In the genomic region with DNA sequence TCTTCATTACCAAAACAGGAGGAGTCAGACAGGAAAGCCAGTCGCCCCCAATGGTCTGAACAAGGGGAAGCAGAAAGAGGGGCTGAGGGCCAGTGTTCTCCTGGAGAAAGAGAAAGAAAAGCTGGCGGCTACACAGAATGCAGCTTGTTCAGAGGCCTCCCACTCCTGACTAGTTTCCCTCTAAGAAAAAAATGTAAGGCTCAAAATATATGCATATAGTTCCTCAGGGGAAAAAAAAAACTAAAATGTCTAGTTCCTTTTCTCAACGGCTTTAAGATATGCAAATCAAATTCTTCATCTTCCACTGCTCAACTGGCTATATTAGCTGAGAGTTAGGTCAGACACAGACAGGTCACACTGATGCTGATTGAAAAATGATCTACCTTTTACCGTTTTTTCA, we compare ENCODE assay signal across 11 cellular contexts. TPM values are rescaled to one million over a fixed set of nuclear protein-coding genes. Genes with fewer than 3 reads are reported as not detected.
DNase-seq lines count a peak whose midpoint lies in the region; ATAC-seq and TF ChIP-seq lines count a peak whose summit lies in the region.
"Had no signal": no experiment of that assay in that cellular context is flagged by ENCODE, and none has a peak within 500 bp of the region (broad histone marks: within the 10 kb centered on the region; RNA-seq: fewer than 3 reads in every experiment).

No MANE protein-coding gene starts in this region.

- intact Hi-C loops in activated B cell treated with CpG ODN at 0.5 μM for 24 hours (cut with micrococcal nuclease) = loop anchor here (2.0 kb wide), 1 partner anchor 18 kb away; the partner anchor contains the start of gene MBOAT2
- intact Hi-C loops in Calu3 (cut with micrococcal nuclease; ENCODE audit: unreplicated experiment) = no loop called here

- H3K4me1 Mint-ChIP-seq in HFFc6 (ENCODE audit: low read depth) (peaks cover 81% of the 10 kb centered on the region), activated B cell treated with CpG ODN at 0.5 μM for 24 hours (peaks cover 19% of the 10 kb centered on the region), naive B cell (peaks cover 6 to 26% (median 13%) of the 10 kb centered on the region in 3 donors), Calu3 (ENCODE audit: low read depth, unreplicated experiment) (peaks cover 9% of the 10 kb centered on the region)
- H3K4me1 Mint-ChIP-seq in activated CD8-positive, alpha-beta T cell treated with anti-CD3 and anti-CD28 coated beads, Interleukin-2, amount 10 ng/mL, durations not matched to agents 7 days and 5 days (ENCODE audit: low read depth) = peaks cover 3% of the 10 kb centered on the region

- CTCF ChIA-PET in activated B cell treated with CpG ODN at 0.5 μM for 24 hours (lab: Charles Lee) = no interaction called here
- CTCF ChIA-PET in activated CD8-positive, alpha-beta T cell treated with anti-CD3 and anti-CD28 coated beads, Interleukin-2, amount 10 ng/mL, durations not matched to agents 7 days and 5 days (lab: Charles Lee) = no interaction called here
- CTCF ChIA-PET in Calu3 (lab: Charles Lee) = interaction anchor here (1.3 kb wide), 1 partner anchor 9 kb away, joined by 6 read pairs; no protein-coding TSS in a partner anchor

- no peaks in the 10 kb centered on the region for H3K27me3 ChIP-seq in DND-41 (ENCODE audit: insufficient read depth, low read length, poor library complexity)

- H3K79me2 ChIP-seq in DND-41 (ENCODE audit: insufficient read depth, low read length) = peaks cover 82% of the 10 kb centered on the region

- ATAC-seq in DND-41 (ENCODE audit: insufficient read depth, low read depth) (peak; percentile 47; the same call in 1 of the 3 replicates), activated B cell treated with CpG ODN at 0.5 μM for 24 hours (ENCODE audit: low read depth) (peak; percentile 34), naive B cell (ENCODE audit: low read depth in 2 of 2) (peak; percentile 46 to 56)
- no peak for ATAC-seq in activated CD8-positive, alpha-beta T cell treated with anti-CD3 and anti-CD28 coated beads, Interleukin-2, amount 10 ng/mL, durations not matched to agents 7 days and 5 days

- H3K4me3 ChIP-seq in DND-41 (ENCODE audit: low read depth in 1 of 2, low read length in 2 of 2) = no peak overlapping the region

- DNase-seq in DND-41 (no peak), HFFc6 (no peak), activated B cell treated with CpG ODN at 0.5 μM for 24 hours (no peak), naive B cell (peak; percentile 14), NCI-H446 treated with DMSO at 0.1 percent for 48 hours (lab: John Stamatoyannopoulos, UW) (no peak), Calu3 (no peak)
- no peak for DNase-seq in activated CD8-positive, alpha-beta T cell treated with anti-CD3 and anti-CD28 coated beads, Interleukin-2, amount 10 ng/mL, durations not matched to agents 7 days and 5 days
- no peak for DNase-seq in stimulated activated naive CD4-positive, alpha-beta T cell (lab: John Stamatoyannopoulos, UW)
- DNase-seq: effector memory CD4-positive, alpha-beta T cell; NCI-H2171 had no signal

- H3K27ac Mint-ChIP-seq in HFFc6 (peak overlapping the region; percentile 85; the same call in 1 of the 2 replicates), activated B cell treated with CpG ODN at 0.5 μM for 24 hours (no peak overlapping the region), naive B cell (no peak overlapping the region), Calu3 (ENCODE audit: unreplicated experiment) (no peak overlapping the region)
- H3K27ac Mint-ChIP-seq in activated CD8-positive, alpha-beta T cell treated with anti-CD3 and anti-CD28 coated beads, Interleukin-2, amount 10 ng/mL, durations not matched to agents 7 days and 5 days = no peak overlapping the region

- H3K36me3 Mint-ChIP-seq in HFFc6 (ENCODE audit: low read depth) = no peaks in the 10 kb centered on the region
- H3K36me3 Mint-ChIP-seq in activated B cell treated with CpG ODN at 0.5 μM for 24 hours (ENCODE audit: low read depth) = no peaks in the 10 kb centered on the region
- no peaks in the 10 kb centered on the region for H3K36me3 Mint-ChIP-seq in naive B cell
- no peaks in the 10 kb centered on the region for H3K36me3 Mint-ChIP-seq in activated CD8-positive, alpha-beta T cell treated with anti-CD3 and anti-CD28 coated beads, Interleukin-2, amount 10 ng/mL, durations not matched to agents 7 days and 5 days (ENCODE audit: low read depth)
- H3K36me3 Mint-ChIP-seq in Calu3 (ENCODE audit: insufficient read depth, unreplicated experiment) = no peaks in the 10 kb centered on the region

- H3K9me3 Mint-ChIP-seq in HFFc6 (no peaks in the 10 kb centered on the region), activated B cell treated with CpG ODN at 0.5 μM for 24 hours (no peaks in the 10 kb centered on the region), naive B cell (peaks cover 0 to 1% (median 0%) of the 10 kb centered on the region in 7 donors), Calu3 (ENCODE audit: low read depth, unreplicated experiment) (no peaks in the 10 kb centered on the region)
- H3K9me3 Mint-ChIP-seq in activated CD8-positive, alpha-beta T cell treated with anti-CD3 and anti-CD28 coated beads, Interleukin-2, amount 10 ng/mL, durations not matched to agents 7 days and 5 days (ENCODE audit: insufficient read depth) = no peaks in the 10 kb centered on the region

- POLR2A ChIA-PET in activated B cell treated with CpG ODN at 0.5 μM for 24 hours (lab: Charles Lee) = interaction anchor here (1.8 kb wide), 1 partner anchor 19 kb away, joined by 5 read pairs; the partner anchor contains the start of gene MBOAT2
- POLR2A ChIA-PET in activated CD8-positive, alpha-beta T cell treated with anti-CD3 and anti-CD28 coated beads, Interleukin-2, amount 10 ng/mL, durations not matched to agents 7 days and 5 days (lab: Charles Lee) = interaction anchor here (0.6 kb wide), 1 partner anchor 20 kb away, joined by 3 read pairs; no protein-coding TSS in a partner anchor

- no peak overlapping the region for H3K27ac ChIP-seq in DND-41 (ENCODE audit: low read length)
- H3K27ac ChIP-seq: VCaP had no signal

- no peaks in the 10 kb centered on the region for H3K4me1 ChIP-seq in DND-41 (ENCODE audit: insufficient read depth, low read length)

- H3K4me3 Mint-ChIP-seq in HFFc6 (peak overlapping the region; percentile 77), activated B cell treated with CpG ODN at 0.5 μM for 24 hours (peak overlapping the region; percentile 17), naive B cell (peak overlapping the region in 4 of 8 donors; percentile 5 to 48 (median 33)), Calu3 (ENCODE audit: low read depth, unreplicated experiment) (no peak overlapping the region)
- H3K4me3 Mint-ChIP-seq in activated CD8-positive, alpha-beta T cell treated with anti-CD3 and anti-CD28 coated beads, Interleukin-2, amount 10 ng/mL, durations not matched to agents 7 days and 5 days = no peak overlapping the region

- H3K4me2 ChIP-seq in DND-41 (ENCODE audit: insufficient read depth, low read length) = no peak overlapping the region

- no peak overlapping the region for H3K9ac ChIP-seq in DND-41 (ENCODE audit: low read depth, low read length)

- H3K27me3 Mint-ChIP-seq in HFFc6 (ENCODE audit: insufficient read depth) (no peaks in the 10 kb centered on the region), activated B cell treated with CpG ODN at 0.5 μM for 24 hours (no peaks in the 10 kb centered on the region), naive B cell (no peaks in the 10 kb centered on the region), Calu3 (ENCODE audit: unreplicated experiment) (no peaks in the 10 kb centered on the region)
- peaks cover 19% of the 10 kb centered on the region for H3K27me3 Mint-ChIP-seq in activated CD8-positive, alpha-beta T cell treated with anti-CD3 and anti-CD28 coated beads, Interleukin-2, amount 10 ng/mL, durations not matched to agents 7 days and 5 days (ENCODE audit: low read depth)

- peaks cover 14% of the 10 kb centered on the region; the same call in 1 of the 2 replicates for H4K20me1 ChIP-seq in DND-41 (ENCODE audit: insufficient read depth, low read length)

- no peaks in the 10 kb centered on the region for H3K9me3 ChIP-seq in DND-41 (ENCODE audit: insufficient read depth, low read length, severe bottlenecking)

- BruUV-seq in Calu3 (replicated peaks; lab: Mats Ljungman, UMichigan) = no TSS peak

- H3K36me3 ChIP-seq in DND-41 (ENCODE audit: insufficient read depth, low read length) = no peaks in the 10 kb centered on the region

- no peak overlapping the region for H2AFZ ChIP-seq in DND-41 (ENCODE audit: low read depth, low read length)

- no peak for TF ChIP-seq CTCF in DND-41 (IDR thresholded peaks at IDR 0.05; ENCODE audit: borderline replicate concordance, extremely low read depth, low read length, poor library complexity, severe bottlenecking)
- no peak for TF ChIP-seq CTCF in HFFc6 (IDR thresholded peaks at IDR 0.05)
- TF ChIP-seq CTCF in activated B cell treated with CpG ODN at 0.5 μM for 24 hours (IDR thresholded peaks at IDR 0.05) = no peak
- no peak for TF ChIP-seq CTCF in Calu3 (IDR thresholded peaks at IDR 0.05; ENCODE audit: unreplicated experiment)

RNA-seq across cellular contexts. Expression of gene MBOAT2, which starts 18.6 kb away (rescaled TPM):
- total RNA-seq in HFFc6 (2021; fragmentation: NEBNext Ultra II Directional; extraction: Animal tissue kit (Norgen Biotek cat#: 25700)) = 10 to 100 TPM; 49.8 to 66.2 (median 55.7) TPM
- 0.69 and 1.7 TPM in 2 replicates for total RNA-seq in activated B cell treated with CpG ODN at 0.5 μM for 24 hours
- polyA plus RNA-seq in naive B cell (ENCODE audit: low read depth in 6 of 6) = 1 to 10 TPM in 1 of 6 donors, under 1 TPM in 3, not detected in 2; 0.07 to 1.5 (median 0.18) TPM
- 1 to 10 TPM; 6.3 to 6.5 TPM for total RNA-seq in activated CD8-positive, alpha-beta T cell treated with anti-CD3 and anti-CD28 coated beads, Interleukin-2, amount 10 ng/mL, durations not matched to agents 7 days and 5 days
- 36.8 and 40.9 TPM in 2 replicates for total RNA-seq in Calu3 (2022)

Comparison
In these comparisons a context has a peak if more than half of its experiments do, and no peak if none do; other contexts are left out.
1. H3K4me3 Mint-ChIP-seq: peak in HFFc6 (single experiment) and activated B cell treated with CpG ODN at 0.5 μM for 24 hours (single experiment); none in activated CD8-positive, alpha-beta T cell treated with anti-CD3 and anti-CD28 coated beads, Interleukin-2, amount 10 ng/mL, durations not matched to agents 7 days and 5 days (single experiment) and Calu3 (single experiment).